13 cellular contexts compared by ENCODE assay signal in genomic region chr1:45864765-45865164, GRCh38.
DNase-seq lines count a peak whose midpoint lies in the region; ATAC-seq and TF ChIP-seq lines count a peak whose summit lies in the region.
"Had no signal": no experiment of that assay in that cellular context is flagged by ENCODE, and none has a peak within 500 bp of the region (broad histone marks: within the 10 kb centered on the region; RNA-seq: fewer than 3 reads in every experiment).

No MANE protein-coding gene starts in this region.

- no peaks in the 10 kb centered on the region for H3K9me3 ChIP-seq in A673 (ENCODE audit: low read depth, low read length, poor library complexity, severe bottlenecking)
- no peaks in the 10 kb centered on the region for H3K9me3 ChIP-seq in HAP-1

- ATAC-seq in HG03442 (IDR thresholded peaks at IDR 0.05; ENCODE audit: unreplicated experiment) (no peak), GM21717 (IDR thresholded peaks at IDR 0.05; ENCODE audit: unreplicated experiment) (no peak)

- CTCF ChIA-PET in A673 (lab: Charles Lee): no interaction called here

- BruUV-seq in A673 (replicated peaks; lab: Mats Ljungman, UMichigan): no TSS peak

- no peaks in the 10 kb centered on the region for H3K27me3 Mint-ChIP-seq in brain
- H3K27me3 Mint-ChIP-seq: activated CD4-positive, alpha-beta T cell treated with anti-CD3 and anti-CD28 coated beads, Interleukin-2, amount 10 ng/mL, durations not matched to agents 24 days and 14 days; activated naive CD8-positive, alpha-beta T cell had no signal

- H3K4me1 Mint-ChIP-seq in brain: peaks cover 85% of the 10 kb centered on the region

- H3K4me3 ChIP-seq in A673 (ENCODE audit: low read depth, low read length, poor library complexity, severe bottlenecking) (peak overlapping the region; percentile 32), HAP-1 (peak overlapping the region; percentile 0)

- H3K36me3 ChIP-seq in A673 (ENCODE audit: insufficient read depth, low read length, poor library complexity, severe bottlenecking): no peaks in the 10 kb centered on the region
- H3K36me3 ChIP-seq in HAP-1 (replicated peaks): no peaks in the 10 kb centered on the region

- no peak for TF ChIP-seq CTCF in A673 (conservative IDR thresholded peaks at IDR 0.05; ENCODE audit: low read depth, low read length)
- TF ChIP-seq CTCF in brain (conservative IDR thresholded peaks at IDR 0.05): no peak

- no peaks in the 10 kb centered on the region for H3K36me3 Mint-ChIP-seq in brain
- H3K36me3 Mint-ChIP-seq: activated naive CD8-positive, alpha-beta T cell had no signal

- intact Hi-C loops in A673 (cut with micrococcal nuclease; ENCODE audit: unreplicated experiment): no loop called here

- H3K27ac Mint-ChIP-seq in brain: peak overlapping the region; percentile 39 to 92 (median 90)
- H3K27ac Mint-ChIP-seq: activated CD4-positive, alpha-beta T cell treated with anti-CD3 and anti-CD28 coated beads, Interleukin-2, amount 10 ng/mL, durations not matched to agents 24 days and 14 days; activated naive CD8-positive, alpha-beta T cell had no signal

- H3K9me3 Mint-ChIP-seq in brain: no peaks in the 10 kb centered on the region
- H3K9me3 Mint-ChIP-seq: activated CD4-positive, alpha-beta T cell treated with anti-CD3 and anti-CD28 coated beads, Interleukin-2, amount 10 ng/mL, durations not matched to agents 24 days and 14 days had no signal

- in situ Hi-C loops in HAP-1 (cut with MboI; ENCODE audit: low sequenced_read_pairs): no loop called here

- POLR2A ChIA-PET in A673 (lab: Charles Lee; ENCODE audit: low non-redundant PET): no interaction called here

- H3K4me1 ChIP-seq in A673 (ENCODE audit: insufficient read depth, low read length, poor library complexity, severe bottlenecking) (peaks cover 28% of the 10 kb centered on the region), HAP-1 (peaks cover 61% of the 10 kb centered on the region)

- peak overlapping the region; percentile 61 for H3K27ac ChIP-seq in A673 (ENCODE audit: low read depth, low read length, poor library complexity, severe bottlenecking)
- H3K27ac ChIP-seq: skin epidermis had no signal

- peak overlapping the region; percentile 16 to 83 (median 77) for H3K4me3 Mint-ChIP-seq in brain
- H3K4me3 Mint-ChIP-seq: activated CD4-positive, alpha-beta T cell treated with anti-CD3 and anti-CD28 coated beads, Interleukin-2, amount 10 ng/mL, durations not matched to agents 24 days and 14 days; activated naive CD8-positive, alpha-beta T cell had no signal

- H3K27me3 ChIP-seq in A673 (replicated peaks; ENCODE audit: insufficient read depth, low read depth, low read length, poor library complexity) (no peaks in the 10 kb centered on the region), HAP-1 (ENCODE audit: low read depth) (no peaks in the 10 kb centered on the region)

- DNase-seq in A673 (ENCODE audit: low spot score) (no peak), HAP-1 (ENCODE audit: low spot score in 2 of 2) (no peak), medulla oblongata (ENCODE audit: extremely low spot score) (peak; percentile 33), NCI-H2196 (lab: John Stamatoyannopoulos, UW; ENCODE audit: unreplicated experiment) (no peak), DMS114 treated with DMSO at 0.1 percent for 48 hours (lab: John Stamatoyannopoulos, UW; ENCODE audit: unreplicated experiment) (no peak)
- DNase-seq: activated CD4-positive, alpha-beta T cell treated with anti-CD3 and anti-CD28 coated beads, Interleukin-2, amount 10 ng/mL, durations not matched to agents 24 days and 14 days; MV-4-11; stimulated activated CD8-positive, alpha-beta memory T cell treated with anti-CD3 and anti-CD28 coated beads, Interleukin-4, amount 100 ng/mL, for 48 hours had no signal
